In genomic region chr4:120821986-120822385, GRCh38 we compare ENCODE assay signal across 25 cellular contexts.
"Had no signal": no experiment of that assay in that cellular context is flagged by ENCODE, and none has a peak within 500 bp of the region (broad histone marks: within the 10 kb centered on the region; RNA-seq: fewer than 3 reads in every experiment).

No MANE protein-coding gene starts in this region.

- H3K9ac ChIP-seq: neural progenitor cell had no signal

- H3K9me3 Mint-ChIP-seq: activated naive CD4-positive, alpha-beta T cell treated with anti-CD3 and anti-CD28 coated beads, Interleukin-2, amount 50 U/mL, for 72 hours; activated T-cell treated with anti-CD3 and anti-CD28 coated beads, Interleukin-2, amount 50 U/mL, for 72 hours; neural progenitor cell; stimulated activated naive CD8-positive, alpha-beta T cell treated with anti-CD3 and anti-CD28 coated beads, Interleukin-15, amount 100 ng/mL, for 72 hours had no signal

- H3K27ac Mint-ChIP-seq: activated CD8-positive, alpha-beta memory T cell treated with anti-CD3 and anti-CD28 coated beads, Interleukin-2, amount 10 ng/mL, durations not matched to agents 7 days and 5 days; activated CD8-positive, alpha-beta T cell treated with anti-CD3 and anti-CD28 coated beads, Interleukin-2, amount 10 ng/mL, durations not matched to agents 7 days and 5 days; activated naive CD4-positive, alpha-beta T cell treated with anti-CD3 and anti-CD28 coated beads, Interleukin-2, amount 50 U/mL, for 72 hours; activated T-cell treated with anti-CD3 and anti-CD28 coated beads, Interleukin-2, amount 50 U/mL, for 72 hours; neural progenitor cell; stimulated activated naive CD8-positive, alpha-beta T cell treated with anti-CD3 and anti-CD28 coated beads, Interleukin-15, amount 100 ng/mL, for 72 hours had no signal

- H3K4me1 ChIP-seq: body of pancreas, esophagus muscularis mucosa, neural progenitor cell, tibial artery, upper lobe of right lung had no signal

- DNase-seq: activated CD4-positive, alpha-beta T cell treated with anti-CD3 and anti-CD28 coated beads for 1 hour; activated CD4-positive, alpha-beta T cell treated with anti-CD3 and anti-CD28 coated beads, Interleukin-2, amount 50 U/mL, for 1 hour; activated CD8-positive, alpha-beta memory T cell treated with anti-CD3 and anti-CD28 coated beads, Interleukin-2, amount 10 ng/mL, durations not matched to agents 7 days and 5 days; activated CD8-positive, alpha-beta T cell treated with anti-CD3 and anti-CD28 coated beads, Interleukin-2, amount 10 ng/mL, durations not matched to agents 7 days and 5 days; activated naive CD4-positive, alpha-beta T cell; activated T-cell treated with anti-CD3 and anti-CD28 coated beads, Interleukin-2, amount 50 U/mL, for 72 hours; foreskin melanocyte; glutamatergic neuron; left cardiac atrium; left ventricle myocardium superior; mammary epithelial cell; naive thymus-derived CD8-positive, alpha-beta T cell; stimulated activated CD4-positive, alpha-beta T cell treated with anti-CD3 and anti-CD28 coated beads, Interleukin-12 subunit alpha, Interleukin-12 subunit beta, amount 100 ng/mL, for 4 hours; stimulated activated CD4-positive, alpha-beta T cell treated with anti-CD3 and anti-CD28 coated beads, Interleukin-4, amount 100 ng/mL, for 1 hour; stimulated activated naive CD8-positive, alpha-beta T cell treated with anti-CD3 and anti-CD28 coated beads, Interleukin-15, amount 100 ng/mL, for 72 hours; T-helper 2 cell; tibial artery; upper lobe of right lung had no signal

- H3K4me1 Mint-ChIP-seq: neural progenitor cell had no signal

- H3K36me3 Mint-ChIP-seq: activated naive CD4-positive, alpha-beta T cell treated with anti-CD3 and anti-CD28 coated beads, Interleukin-2, amount 50 U/mL, for 72 hours; naive thymus-derived CD8-positive, alpha-beta T cell; neural progenitor cell had no signal

- H3K27ac ChIP-seq: body of pancreas, cardiac muscle cell, esophagus muscularis mucosa, neural progenitor cell, skin epidermis, tibial artery, upper lobe of right lung had no signal

- H3K27me3 Mint-ChIP-seq: naive thymus-derived CD8-positive, alpha-beta T cell; stimulated activated naive CD8-positive, alpha-beta T cell treated with anti-CD3 and anti-CD28 coated beads, Interleukin-15, amount 100 ng/mL, for 72 hours had no signal

- ATAC-seq: activated CD8-positive, alpha-beta memory T cell treated with anti-CD3 and anti-CD28 coated beads, Interleukin-2, amount 10 ng/mL, durations not matched to agents 7 days and 5 days; activated CD8-positive, alpha-beta T cell treated with anti-CD3 and anti-CD28 coated beads, Interleukin-2, amount 10 ng/mL, durations not matched to agents 7 days and 5 days; activated naive CD4-positive, alpha-beta T cell treated with anti-CD3 and anti-CD28 coated beads, Interleukin-2, amount 50 U/mL, for 72 hours; activated T-cell treated with anti-CD3 and anti-CD28 coated beads, Interleukin-2, amount 50 U/mL, for 72 hours; body of pancreas; left cardiac atrium; left ventricle myocardium superior; naive thymus-derived CD8-positive, alpha-beta T cell; sciatic nerve; stimulated activated naive CD8-positive, alpha-beta T cell treated with anti-CD3 and anti-CD28 coated beads, Interleukin-15, amount 100 ng/mL, for 72 hours; upper lobe of right lung had no signal

- H3K27me3 ChIP-seq: body of pancreas, cardiac muscle cell, esophagus muscularis mucosa, neural progenitor cell, tibial artery, upper lobe of right lung had no signal

- H3K9me3 ChIP-seq: body of pancreas, esophagus muscularis mucosa, tibial artery, upper lobe of right lung had no signal

- H3K4me3 ChIP-seq: body of pancreas, cardiac muscle cell, esophagus muscularis mucosa, neural progenitor cell, skin epidermis, tibial artery, upper lobe of right lung had no signal

- H3K4me3 Mint-ChIP-seq: activated CD8-positive, alpha-beta memory T cell treated with anti-CD3 and anti-CD28 coated beads, Interleukin-2, amount 10 ng/mL, durations not matched to agents 7 days and 5 days; activated CD8-positive, alpha-beta T cell treated with anti-CD3 and anti-CD28 coated beads, Interleukin-2, amount 10 ng/mL, durations not matched to agents 7 days and 5 days; activated T-cell treated with anti-CD3 and anti-CD28 coated beads, Interleukin-2, amount 50 U/mL, for 72 hours; naive thymus-derived CD8-positive, alpha-beta T cell; neural progenitor cell; stimulated activated naive CD8-positive, alpha-beta T cell treated with anti-CD3 and anti-CD28 coated beads, Interleukin-15, amount 100 ng/mL, for 72 hours had no signal

- H3K36me3 ChIP-seq: cardiac muscle cell, esophagus muscularis mucosa, tibial artery, upper lobe of right lung had no signal
